1 cellular context compared by ENCODE assay signal in genomic region chr15:66287461-66288055, GRCh38.
A peak's percentile ranks its signal among the peaks of the same experiment; 100 is the strongest.
TF ChIP-seq lines count a peak whose summit lies in the region.

No MANE protein-coding gene starts in this region.

TF ChIP-seq in HEK293, 187 proteins besides CTCF, POLR2A, EP300 and RAD21 (continued from another document):
- TF ChIP-seq ZNF362 (tag by site-specific recombination; IDR thresholded peaks at IDR 0.05) (peak; percentile 96), ZBTB48 (tag by site-specific recombination; IDR thresholded peaks at IDR 0.05) (no peak), ZEB2 (tag by site-specific recombination; IDR thresholded peaks at IDR 0.05) (0 out of 2 replicates have a peak, but pooled peaks have one; percentile 16), IKZF3 (tag by site-specific recombination; IDR thresholded peaks at IDR 0.05) (no peak), ZNF701 (tag by site-specific recombination; IDR thresholded peaks at IDR 0.05) (no peak), ZNF768 (tag by site-specific recombination; IDR thresholded peaks at IDR 0.05) (no peak), ZNF654 (tag by site-specific recombination; IDR thresholded peaks at IDR 0.05; ENCODE audit: low read depth) (peak; percentile 81)
